ENCODE assay signal across 1 cellular context in genomic region chr12:25063873-25064598, GRCh38.
TF ChIP-seq lines count a peak whose summit lies in the region.

No MANE protein-coding gene starts in this region.

TF ChIP-seq in SK-N-SH, 30 proteins besides CTCF, POLR2A, EP300 and RAD21 (continued from another document):
- TF ChIP-seq IRF3 (IDR thresholded peaks at IDR 0.05; ENCODE audit: low read depth, low read length), result no peak
